In genomic region chr16:75497558-75497957, GRCh38 we compare ENCODE assay signal across 16 cellular contexts. TPM values are rescaled to one million over a fixed set of nuclear protein-coding genes. Genes with fewer than 3 reads are reported as not detected.
"Had no signal": no experiment of that assay in that cellular context is flagged by ENCODE, and none has a peak within 500 bp of the region (broad histone marks: within the 10 kb centered on the region; RNA-seq: fewer than 3 reads in every experiment).

No MANE protein-coding gene starts in this region.

- H3K9me3 ChIP-seq: colonic mucosa, esophagus squamous epithelium, heart left ventricle, sigmoid colon had no signal

- H3K27ac ChIP-seq: colonic mucosa, foreskin keratinocyte had no signal

- H3K4me3 ChIP-seq: cardiac muscle cell, colonic mucosa, esophagus squamous epithelium, heart left ventricle, sigmoid colon had no signal

- H3K36me3 ChIP-seq: cardiac muscle cell, colonic mucosa, esophagus squamous epithelium, heart left ventricle, sigmoid colon had no signal

- ATAC-seq: activated naive CD4-positive, alpha-beta T cell treated with anti-CD3 and anti-CD28 coated beads, Interleukin-2, amount 50 U/mL, for 72 hours; foreskin keratinocyte; heart left ventricle; natural killer cell had no signal

- DNase-seq: activated CD4-positive, alpha-beta T cell treated with anti-CD3 and anti-CD28 coated beads, Interleukin-2, amount 50 U/mL, for 4 hours; activated CD4-positive, CD25-positive, alpha-beta regulatory T cell treated with anti-CD3 and anti-CD28 coated beads, Interleukin-2, amount 50 U/mL, for 72 hours; activated effector memory CD4-positive, alpha-beta T cell treated with Interleukin-2 at 50 U/mL for 16 hours; activated T-cell treated with anti-CD3 and anti-CD28 coated beads, Interleukin-2, amount 50 U/mL, for 24 hours; colonic mucosa; esophagus squamous epithelium; foreskin keratinocyte; heart left ventricle; mammary epithelial cell; natural killer cell; sigmoid colon; stimulated activated CD4-positive, alpha-beta T cell treated with anti-CD3 and anti-CD28 coated beads, Interleukin-12 subunit alpha, Interleukin-12 subunit beta, amount 100 ng/mL, for 4 hours; stimulated activated naive CD4-positive, alpha-beta T cell had no signal

RNA-seq across cellular contexts. Expression of gene CHST6, which starts 2.3 kb away (rescaled TPM):
- total RNA-seq: activated naive CD4-positive, alpha-beta T cell treated with anti-CD3 and anti-CD28 coated beads, Interleukin-2, amount 50 U/mL, for 72 hours; natural killer cell; T-helper 2 cell treated with Interferon-gamma antibody and Interleukin-4, amounts not matched to agents 100 ng/mL and 5 ng/mL, for 36 hours had no signal

RNA-seq across cellular contexts. Expression of gene CHST5, which starts 38.4 kb away (rescaled TPM):
- total RNA-seq: natural killer cell; T-helper 2 cell treated with Interferon-gamma antibody and Interleukin-4, amounts not matched to agents 100 ng/mL and 5 ng/mL, for 36 hours had no signal
- polyA plus RNA-seq: cardiac muscle cell, foreskin keratinocyte had no signal
